21 cellular contexts compared by ENCODE assay signal in the genomic region with DNA sequence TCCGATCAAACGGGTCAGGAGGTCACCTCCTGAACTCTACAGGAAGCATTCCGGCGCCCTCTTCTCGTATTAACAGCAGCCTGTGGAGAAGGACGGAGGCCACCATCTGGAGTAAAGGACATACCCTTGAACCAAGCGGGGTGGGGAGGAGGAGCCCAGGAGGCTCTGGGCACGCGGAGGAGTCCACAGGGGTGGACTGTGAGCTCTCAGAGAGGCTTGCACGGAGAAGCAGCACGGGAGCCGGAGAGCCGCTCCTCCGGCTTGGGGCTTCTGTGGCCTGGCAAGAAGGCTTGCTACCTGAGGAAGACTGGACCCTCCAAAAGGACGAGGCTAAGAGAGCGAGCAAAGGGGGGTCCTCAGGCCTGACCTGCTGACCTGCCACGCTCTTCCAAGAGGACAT.
DNase-seq lines count a peak whose midpoint lies in the region; ATAC-seq, FAIRE-seq and TF ChIP-seq lines count a peak whose summit lies in the region.
"Had no signal": no experiment of that assay in that cellular context is flagged by ENCODE, and none has a peak within 500 bp of the region (broad histone marks: within the 10 kb centered on the region; RNA-seq: fewer than 3 reads in every experiment).

No MANE protein-coding gene starts in this region.

- no peak overlapping the region for H3K4ac ChIP-seq in trophoblast cell (ENCODE audit: low read depth, low read length)

- H3K36me3 ChIP-seq in heart right ventricle: no peaks in the 10 kb centered on the region
- no peaks in the 10 kb centered on the region for H3K36me3 ChIP-seq in kidney (ENCODE audit: control insufficient read depth in 1 of 2, insufficient read depth in 2 of 2, low read length in 2 of 2)
- H3K36me3 ChIP-seq in trophoblast cell (ENCODE audit: control insufficient read depth in 1 of 2, insufficient read depth in 2 of 2, low read length in 2 of 2): peaks cover 11 to 17% of the 10 kb centered on the region in 2 experiments
- no peaks in the 10 kb centered on the region for H3K36me3 ChIP-seq in adrenal gland (replicated peaks in 1 of 2)
- H3K36me3 ChIP-seq in naive thymus-derived CD4-positive, alpha-beta T cell (ENCODE audit: control insufficient read depth in 2 of 3, insufficient read depth in 3 of 3, low read length in 3 of 3): no peaks in the 10 kb centered on the region

- H3K4me1 ChIP-seq in heart right ventricle (peaks cover 8 to 44% (median 25%) of the 10 kb centered on the region in 9 donors), kidney (ENCODE audit: control insufficient read depth in 1 of 2, insufficient read depth in 1 of 2, low read depth in 1 of 2, low read length in 2 of 2) (peaks cover 5 to 6% of the 10 kb centered on the region in 2 donors), trophoblast cell (ENCODE audit: control insufficient read depth in 1 of 2, insufficient read depth in 2 of 2, low read length in 2 of 2) (peaks cover 1 to 6% of the 10 kb centered on the region in 2 experiments), adrenal gland (replicated peaks in 1 of 2) (peaks cover 0 to 9% of the 10 kb centered on the region in 2 donors)
- no peaks in the 10 kb centered on the region for H3K4me1 ChIP-seq in naive thymus-derived CD4-positive, alpha-beta T cell (ENCODE audit: control insufficient read depth in 2 of 2, insufficient read depth in 2 of 2, low read length in 2 of 2)
- H3K4me1 ChIP-seq: BE2C had no signal

- H3K9me3 ChIP-seq in heart right ventricle (no peaks in the 10 kb centered on the region), kidney (ENCODE audit: control insufficient read depth in 1 of 2, low read length in 2 of 2) (no peaks in the 10 kb centered on the region), trophoblast cell (ENCODE audit: insufficient read depth, low read depth, low read length) (peaks cover 1% of the 10 kb centered on the region), adrenal gland (replicated peaks in 1 of 3) (no peaks in the 10 kb centered on the region)
- H3K9me3 ChIP-seq in naive thymus-derived CD4-positive, alpha-beta T cell (ENCODE audit: control insufficient read depth in 2 of 3, low read length in 3 of 3): no peaks in the 10 kb centered on the region
- H3K9me3 ChIP-seq: BE2C had no signal

- DNase-seq in Right ventricle myocardium superior (peak; percentile 13), heart right ventricle (no peak), kidney (peak; percentile 32), trophoblast cell (no peak), adrenal gland (no peak), NCI-H526 (lab: John Stamatoyannopoulos, UW) (no peak)
- no peak for DNase-seq in naive thymus-derived CD4-positive, alpha-beta T cell
- DNase-seq: 8988T; ACHN; BE2C; CD4-positive, CD25-positive, alpha-beta regulatory T cell; MM.1S; NCI-H1694; NCI-H2081; NCI-H2227 treated with DMSO at 0.1 percent for 48 hours; RPMI8226 had no signal

- no peak overlapping the region for H3K4me3 Mint-ChIP-seq in naive thymus-derived CD4-positive, alpha-beta T cell
- H3K4me3 Mint-ChIP-seq: CD4-positive, CD25-positive, alpha-beta regulatory T cell; IgD-negative memory B cell had no signal

- no peak overlapping the region for H3K4me2 ChIP-seq in trophoblast cell (ENCODE audit: low read length)
- H3K4me2 ChIP-seq: KMS-11 had no signal

- H2BK5ac ChIP-seq in trophoblast cell (ENCODE audit: low read depth, low read length, poor library complexity): no peak overlapping the region

- H3K14ac ChIP-seq in trophoblast cell (ENCODE audit: low read length): no peak overlapping the region

- 92 to 96% methylated on average over 17 of the region's 17 CpGs for WGBS in heart right ventricle, 2 donors
- WGBS in trophoblast cell (ENCODE audit: extremely low coverage, insufficient coverage, insufficient read length): no CpG with 5 or more reads among the region's 17 CpGs
- WGBS in adrenal gland, 4 donors: 94 to 97% (median 95%) methylated on average over 17 of the region's 17 CpGs

- CTCF ChIA-PET in naive thymus-derived CD4-positive, alpha-beta T cell (lab: Charles Lee): no interaction called here

- H2AFZ ChIP-seq in trophoblast cell (ENCODE audit: insufficient read depth, low read length, poor library complexity): no peak overlapping the region

- peak overlapping the region; percentile 18 for H3K18ac ChIP-seq in trophoblast cell (ENCODE audit: low read length)

- POLR2A ChIA-PET in naive thymus-derived CD4-positive, alpha-beta T cell (lab: Charles Lee): no interaction called here

- no peak overlapping the region for H2BK120ac ChIP-seq in trophoblast cell (ENCODE audit: insufficient read depth, low read length, poor library complexity)

- FAIRE-seq in kidney (lab: Jason Lieb, UNC): no peak
- FAIRE-seq: D721Med, H54 had no signal

- no peak overlapping the region for H4K12ac ChIP-seq in trophoblast cell (ENCODE audit: low read depth, low read length)

- peaks cover 0 to 19% (median 0%) of the 10 kb centered on the region in 7 donors for H3K4me1 Mint-ChIP-seq in naive thymus-derived CD4-positive, alpha-beta T cell

- H4K8ac ChIP-seq in trophoblast cell (ENCODE audit: low read depth, low read length): no peak overlapping the region

- no peak overlapping the region for H4K91ac ChIP-seq in trophoblast cell (ENCODE audit: low read depth, low read length)

- H2BK12ac ChIP-seq in trophoblast cell (ENCODE audit: low read length): no peak overlapping the region

- H3K79me2 ChIP-seq in trophoblast cell (ENCODE audit: control insufficient read depth, insufficient read depth, low read length, poor library complexity): no peaks in the 10 kb centered on the region

- H3K36me3 Mint-ChIP-seq in naive thymus-derived CD4-positive, alpha-beta T cell: peaks cover 0 to 18% (median 4%) of the 10 kb centered on the region in 5 donors

- H3K27ac ChIP-seq in heart right ventricle (no peak overlapping the region), kidney (ENCODE audit: low read depth in 2 of 2, low read length in 2 of 2) (no peak overlapping the region), trophoblast cell (ENCODE audit: low read depth, low read length) (no peak overlapping the region), adrenal gland (no peak overlapping the region)
- no peak overlapping the region for H3K27ac ChIP-seq in naive thymus-derived CD4-positive, alpha-beta T cell (ENCODE audit: low read depth, low read length)
- H3K27ac ChIP-seq: HL-60, KMS-11 had no signal

- H3K27ac Mint-ChIP-seq in naive thymus-derived CD4-positive, alpha-beta T cell: no peak overlapping the region

- H3K9ac ChIP-seq in kidney (ENCODE audit: low read length in 2 of 2) (no peak overlapping the region), trophoblast cell (ENCODE audit: low read length) (no peak overlapping the region)
- H3K9ac ChIP-seq: KMS-11 had no signal

- no peaks in the 10 kb centered on the region for H3K79me1 ChIP-seq in trophoblast cell (ENCODE audit: low read length)

- H3K9me3 Mint-ChIP-seq in naive thymus-derived CD4-positive, alpha-beta T cell: no peaks in the 10 kb centered on the region
- H3K9me3 Mint-ChIP-seq: CD4-positive, CD25-positive, alpha-beta regulatory T cell; IgD-negative memory B cell had no signal

- H3K4me3 ChIP-seq in heart right ventricle (no peak overlapping the region), kidney (ENCODE audit: low read length in 2 of 2) (no peak overlapping the region), trophoblast cell (ENCODE audit: low read depth, low read length) (no peak overlapping the region), adrenal gland (no peak overlapping the region)
- H3K4me3 ChIP-seq in naive thymus-derived CD4-positive, alpha-beta T cell (ENCODE audit: low read length): no peak overlapping the region

- no peak overlapping the region for H3K23ac ChIP-seq in trophoblast cell (ENCODE audit: low read length)

- ATAC-seq in Right ventricle myocardium superior (ENCODE audit: poor library complexity): no peak
- no peak for ATAC-seq in heart right ventricle
- ATAC-seq in naive thymus-derived CD4-positive, alpha-beta T cell: no peak

- no peak overlapping the region for H2AK5ac ChIP-seq in trophoblast cell (ENCODE audit: low read length)

- no peaks in the 10 kb centered on the region for H3K27me3 ChIP-seq in heart right ventricle
- H3K27me3 ChIP-seq in trophoblast cell (ENCODE audit: insufficient read depth, low read length): no peaks in the 10 kb centered on the region
- no peaks in the 10 kb centered on the region for H3K27me3 ChIP-seq in adrenal gland
- H3K27me3 ChIP-seq in naive thymus-derived CD4-positive, alpha-beta T cell (ENCODE audit: control insufficient read depth in 2 of 2, insufficient read depth in 2 of 2, low read length in 2 of 2): no peaks in the 10 kb centered on the region
- H3K27me3 ChIP-seq: BE2C had no signal

- intact Hi-C loops in Right ventricle myocardium superior (cut with DNase I) (no loop called here), heart right ventricle (cut with DNase I) (loop anchor here in 2 of 10 donors (5.0 kb wide), 1 partner anchor 38 kb away; no protein-coding TSS in a partner anchor), kidney (cut with DNase I) (no loop called here), adrenal gland (cut with DNase I) (no loop called here)
- intact Hi-C loops in naive thymus-derived CD4-positive, alpha-beta T cell (cut with micrococcal nuclease): no loop called here

- H3K27me3 Mint-ChIP-seq in naive thymus-derived CD4-positive, alpha-beta T cell: no peaks in the 10 kb centered on the region
- H3K27me3 Mint-ChIP-seq: CD4-positive, CD25-positive, alpha-beta regulatory T cell; IgD-negative memory B cell had no signal

- TF ChIP-seq POLR2A in adrenal gland (IDR thresholded peaks at IDR 0.05): no peak

- TF ChIP-seq CTCF in heart right ventricle (IDR thresholded peaks at IDR 0.05) (no peak), kidney (IDR thresholded peaks at IDR 0.05; ENCODE audit: borderline replicate concordance, extremely low read depth, insufficient read depth) (no peak), adrenal gland (IDR thresholded peaks at IDR 0.05) (no peak)

Comparison
In these comparisons a context has a peak if more than half of its experiments do, and no peak if none do; other contexts are left out.
1. DNase-seq: peak in Right ventricle myocardium superior (single experiment) and kidney (single experiment); none in heart right ventricle (0 of 2), trophoblast cell (0 of 2), adrenal gland (0 of 7), naive thymus-derived CD4-positive, alpha-beta T cell (0 of 9) and NCI-H526 (0 of 2).